In the genomic region with DNA sequence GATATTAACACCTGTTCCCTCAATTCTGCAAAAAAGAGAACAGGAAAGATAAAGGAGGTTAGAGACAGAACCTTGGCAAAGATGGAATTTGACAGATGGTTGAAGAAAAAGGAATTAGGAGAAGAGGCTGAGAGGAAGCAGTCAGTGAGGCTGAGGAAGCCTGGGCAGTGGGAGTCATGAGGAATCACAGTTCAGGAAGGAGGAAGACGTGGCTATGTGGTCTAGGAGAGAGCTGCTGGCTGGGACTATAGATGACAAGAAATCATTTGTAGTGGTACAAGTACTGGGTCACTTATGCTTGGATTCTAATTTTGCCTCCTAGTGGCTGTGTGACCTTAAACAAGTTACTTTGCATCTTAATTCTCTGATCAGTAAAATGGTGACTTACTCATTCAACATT, we compare ENCODE assay signal across 17 cellular contexts.
DNase-seq lines count a peak whose midpoint lies in the region; ATAC-seq and TF ChIP-seq lines count a peak whose summit lies in the region.
"Had no signal": no experiment of that assay in that cellular context is flagged by ENCODE, and none has a peak within 500 bp of the region (broad histone marks: within the 10 kb centered on the region; RNA-seq: fewer than 3 reads in every experiment).

No MANE protein-coding gene starts in this region.

- no peaks in the 10 kb centered on the region for H3K9me3 Mint-ChIP-seq in nephron progenitor cell
- H3K9me3 Mint-ChIP-seq: activated CD4-positive, alpha-beta T cell treated with anti-CD3 and anti-CD28 coated beads, Interleukin-2, amount 10 ng/mL, durations not matched to agents 7 days and 5 days; activated naive CD4-positive, alpha-beta T cell treated with anti-CD3 and anti-CD28 coated beads, Interleukin-2, amount 50 U/mL, for 24 hours had no signal

- no peak for ATAC-seq in GM21423 (IDR thresholded peaks at IDR 0.05; ENCODE audit: unreplicated experiment)
- ATAC-seq: sciatic nerve had no signal

- no peak for TF ChIP-seq CTCF in nephron progenitor cell (IDR thresholded peaks at IDR 0.05)

- no peak overlapping the region for H3K4me3 Mint-ChIP-seq in nephron progenitor cell
- H3K4me3 Mint-ChIP-seq: activated CD4-positive, alpha-beta T cell treated with anti-CD3 and anti-CD28 coated beads, Interleukin-2, amount 10 ng/mL, durations not matched to agents 7 days and 5 days; activated naive CD4-positive, alpha-beta T cell treated with anti-CD3 and anti-CD28 coated beads, Interleukin-2, amount 50 U/mL, for 24 hours had no signal

- peaks cover 34% of the 10 kb centered on the region for H3K36me3 Mint-ChIP-seq in nephron progenitor cell (ENCODE audit: low read depth)

- no peaks in the 10 kb centered on the region for H3K27me3 Mint-ChIP-seq in nephron progenitor cell (ENCODE audit: low read depth, poor library complexity)
- H3K27me3 Mint-ChIP-seq: activated CD4-positive, alpha-beta T cell treated with anti-CD3 and anti-CD28 coated beads, Interleukin-2, amount 10 ng/mL, durations not matched to agents 7 days and 5 days; activated naive CD4-positive, alpha-beta T cell treated with anti-CD3 and anti-CD28 coated beads, Interleukin-2, amount 50 U/mL, for 24 hours had no signal

- peaks cover 23% of the 10 kb centered on the region for H3K4me1 Mint-ChIP-seq in nephron progenitor cell

- peak overlapping the region; percentile 6 for H3K27ac Mint-ChIP-seq in nephron progenitor cell
- H3K27ac Mint-ChIP-seq: activated CD4-positive, alpha-beta T cell treated with anti-CD3 and anti-CD28 coated beads, Interleukin-2, amount 10 ng/mL, durations not matched to agents 7 days and 5 days; activated naive CD4-positive, alpha-beta T cell treated with anti-CD3 and anti-CD28 coated beads, Interleukin-2, amount 50 U/mL, for 24 hours had no signal

- peak; percentile 29 for DNase-seq in NCI-H2171 treated with DMSO at 0.1 percent for 48 hours (lab: John Stamatoyannopoulos, UW)
- no peak for DNase-seq in NCI-H2171 (lab: John Stamatoyannopoulos, UW)
- peak; percentile 47 to 69 for DNase-seq in NCI-H446 (lab: John Stamatoyannopoulos, UW)
- peak; percentile 80 for DNase-seq in cerebellar cortex (ENCODE audit: low spot score)
- no peak for DNase-seq in nephron progenitor cell
- DNase-seq in middle frontal gyrus (ENCODE audit: extremely low spot score, low spot score), result no peak
- DNase-seq in activated CD4-positive, alpha-beta T cell treated with anti-CD3 and anti-CD28 coated beads, Interleukin-2, amount 50 U/mL, for 48 hours, result no peak
- DNase-seq: activated CD4-positive, alpha-beta T cell treated with anti-CD3 and anti-CD28 coated beads, Interleukin-2, amount 10 ng/mL, durations not matched to agents 7 days and 5 days; DMS153; GM23248; left ventricle myocardium inferior; NCI-H1694; Right ventricle myocardium superior; stimulated activated naive CD4-positive, alpha-beta T cell treated with Interleukin-2 at 50 U/mL for 16 hours had no signal

Comparison
In these comparisons a context has a peak if more than half of its experiments do, and no peak if none do; other contexts are left out.
1. DNase-seq: peak in NCI-H2171 treated with DMSO at 0.1 percent for 48 hours (single experiment), NCI-H446 (2 of 2) and cerebellar cortex (single experiment); none in NCI-H2171 (single experiment), nephron progenitor cell (single experiment), middle frontal gyrus (single experiment) and activated CD4-positive, alpha-beta T cell treated with anti-CD3 and anti-CD28 coated beads, Interleukin-2, amount 50 U/mL, for 48 hours (0 of 2).